In the genomic region with DNA sequence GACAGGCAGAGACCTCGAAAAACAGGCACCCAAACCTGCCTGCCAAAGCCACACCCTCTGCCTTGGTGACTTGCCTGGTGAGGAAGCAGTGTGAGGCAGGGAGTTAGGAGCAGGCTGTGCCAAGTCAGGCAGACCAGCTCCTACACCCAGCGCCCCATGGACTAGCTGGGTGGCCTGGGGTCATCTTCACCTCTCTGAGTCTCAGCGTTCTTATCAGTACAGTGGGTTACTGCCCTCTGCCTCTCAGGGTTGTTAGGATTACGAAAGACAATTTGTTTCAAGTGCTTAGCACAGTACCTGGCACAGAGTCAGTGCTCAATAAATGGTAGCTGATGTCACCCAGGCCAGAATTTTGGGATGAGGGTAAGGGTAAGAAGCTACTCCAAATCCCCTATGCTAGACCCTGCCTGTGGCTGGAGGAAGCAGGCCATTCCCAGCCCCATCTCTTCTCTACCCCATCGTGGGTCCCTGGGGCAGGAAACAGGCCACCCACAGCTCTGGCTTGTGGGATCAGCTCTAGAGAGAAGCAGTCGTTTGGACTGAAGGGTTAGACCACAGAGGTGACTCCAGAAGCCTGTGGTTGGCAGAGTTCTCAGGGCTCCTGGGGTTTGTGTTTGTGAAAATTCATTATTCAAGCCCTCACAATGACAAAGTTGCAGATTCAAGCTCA, we compare ENCODE assay signal across 1 cellular context.
TF ChIP-seq lines count a peak whose summit lies in the region.

No MANE protein-coding gene starts in this region.

TF ChIP-seq in GM23338, 12 proteins besides CTCF, POLR2A, EP300 and RAD21 (continued from another document):
- TF ChIP-seq, protein P1, sequence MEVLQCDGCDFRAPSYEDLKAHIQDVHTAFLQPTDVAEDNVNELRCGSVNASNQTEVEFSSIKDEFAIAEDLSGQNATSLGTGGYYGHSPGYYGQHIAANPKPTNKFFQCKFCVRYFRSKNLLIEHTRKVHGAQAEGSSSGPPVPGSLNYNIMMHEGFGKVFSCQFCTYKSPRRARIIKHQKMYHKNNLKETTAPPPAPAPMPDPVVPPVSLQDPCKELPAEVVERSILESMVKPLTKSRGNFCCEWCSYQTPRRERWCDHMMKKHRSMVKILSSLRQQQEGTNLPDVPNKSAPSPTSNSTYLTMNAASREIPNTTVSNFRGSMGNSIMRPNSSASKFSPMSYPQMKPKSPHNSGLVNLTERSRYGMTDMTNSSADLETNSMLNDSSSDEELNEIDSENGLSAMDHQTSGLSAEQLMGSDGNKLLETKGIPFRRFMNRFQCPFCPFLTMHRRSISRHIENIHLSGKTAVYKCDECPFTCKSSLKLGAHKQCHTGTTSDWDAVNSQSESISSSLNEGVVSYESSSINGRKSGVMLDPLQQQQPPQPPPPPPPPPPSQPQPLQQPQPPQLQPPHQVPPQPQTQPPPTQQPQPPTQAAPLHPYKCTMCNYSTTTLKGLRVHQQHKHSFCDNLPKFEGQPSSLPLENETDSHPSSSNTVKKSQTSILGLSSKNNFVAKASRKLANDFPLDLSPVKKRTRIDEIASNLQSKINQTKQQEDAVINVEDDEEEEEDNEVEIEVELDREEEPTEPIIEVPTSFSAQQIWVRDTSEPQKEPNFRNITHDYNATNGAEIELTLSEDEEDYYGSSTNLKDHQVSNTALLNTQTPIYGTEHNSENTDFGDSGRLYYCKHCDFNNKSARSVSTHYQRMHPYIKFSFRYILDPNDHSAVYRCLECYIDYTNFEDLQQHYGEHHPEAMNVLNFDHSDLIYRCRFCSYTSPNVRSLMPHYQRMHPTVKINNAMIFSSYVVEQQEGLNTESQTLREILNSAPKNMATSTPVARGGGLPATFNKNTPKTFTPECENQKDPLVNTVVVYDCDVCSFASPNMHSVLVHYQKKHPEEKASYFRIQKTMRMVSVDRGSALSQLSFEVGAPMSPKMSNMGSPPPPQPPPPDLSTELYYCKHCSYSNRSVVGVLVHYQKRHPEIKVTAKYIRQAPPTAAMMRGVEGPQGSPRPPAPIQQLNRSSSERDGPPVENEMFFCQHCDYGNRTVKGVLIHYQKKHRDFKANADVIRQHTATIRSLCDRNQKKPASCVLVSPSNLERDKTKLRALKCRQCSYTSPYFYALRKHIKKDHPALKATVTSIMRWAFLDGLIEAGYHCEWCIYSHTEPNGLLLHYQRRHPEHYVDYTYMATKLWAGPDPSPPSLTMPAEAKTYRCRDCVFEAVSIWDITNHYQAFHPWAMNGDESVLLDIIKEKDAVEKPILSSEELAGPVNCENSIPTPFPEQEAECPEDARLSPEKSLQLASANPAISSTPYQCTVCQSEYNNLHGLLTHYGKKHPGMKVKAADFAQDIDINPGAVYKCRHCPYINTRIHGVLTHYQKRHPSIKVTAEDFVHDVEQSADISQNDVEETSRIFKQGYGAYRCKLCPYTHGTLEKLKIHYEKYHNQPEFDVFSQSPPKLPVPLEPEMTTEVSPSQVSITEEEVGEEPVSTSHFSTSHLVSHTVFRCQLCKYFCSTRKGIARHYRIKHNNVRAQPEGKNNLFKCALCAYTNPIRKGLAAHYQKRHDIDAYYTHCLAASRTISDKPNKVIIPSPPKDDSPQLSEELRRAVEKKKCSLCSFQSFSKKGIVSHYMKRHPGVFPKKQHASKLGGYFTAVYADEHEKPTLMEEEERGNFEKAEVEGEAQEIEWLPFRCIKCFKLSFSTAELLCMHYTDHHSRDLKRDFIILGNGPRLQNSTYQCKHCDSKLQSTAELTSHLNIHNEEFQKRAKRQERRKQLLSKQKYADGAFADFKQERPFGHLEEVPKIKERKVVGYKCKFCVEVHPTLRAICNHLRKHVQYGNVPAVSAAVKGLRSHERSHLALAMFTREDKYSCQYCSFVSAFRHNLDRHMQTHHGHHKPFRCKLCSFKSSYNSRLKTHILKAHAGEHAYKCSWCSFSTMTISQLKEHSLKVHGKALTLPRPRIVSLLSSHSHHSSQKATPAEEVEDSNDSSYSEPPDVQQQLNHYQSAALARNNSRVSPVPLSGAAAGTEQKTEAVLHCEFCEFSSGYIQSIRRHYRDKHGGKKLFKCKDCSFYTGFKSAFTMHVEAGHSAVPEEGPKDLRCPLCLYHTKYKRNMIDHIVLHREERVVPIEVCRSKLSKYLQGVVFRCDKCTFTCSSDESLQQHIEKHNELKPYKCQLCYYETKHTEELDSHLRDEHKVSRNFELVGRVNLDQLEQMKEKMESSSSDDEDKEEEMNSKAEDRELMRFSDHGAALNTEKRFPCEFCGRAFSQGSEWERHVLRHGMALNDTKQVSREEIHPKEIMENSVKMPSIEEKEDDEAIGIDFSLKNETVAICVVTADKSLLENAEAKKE (CRISPR knock-in tag; IDR thresholded peaks at IDR 0.05), result no peak
- TF ChIP-seq CREB1 (CRISPR knock-in tag; IDR thresholded peaks at IDR 0.05; ENCODE audit: low read depth) (no peak), JUNB (IDR thresholded peaks at IDR 0.05; ENCODE audit: unreplicated experiment) (no peak), EZH2phosphoT487 (IDR thresholded peaks at IDR 0.05; ENCODE audit: unreplicated experiment) (no peak), STAT1 (IDR thresholded peaks at IDR 0.05; ENCODE audit: unreplicated experiment) (no peak), ZNF331 (CRISPR knock-in tag; IDR thresholded peaks at IDR 0.05; ENCODE audit: low read depth) (no peak), ZNF114 (CRISPR knock-in tag; IDR thresholded peaks at IDR 0.05) (no peak)
